In genomic region chr1:54798769-54799641, GRCh38 we compare ENCODE assay signal across 9 cellular contexts. TPM values are rescaled to one million over a fixed set of nuclear protein-coding genes. Genes with fewer than 3 reads are reported as not detected.
DNase-seq lines count a peak whose midpoint lies in the region; ATAC-seq and FAIRE-seq lines count a peak whose summit lies in the region.
"Had no signal": no experiment of that assay in that cellular context is flagged by ENCODE, and none has a peak within 500 bp of the region (broad histone marks: within the 10 kb centered on the region; RNA-seq: fewer than 3 reads in every experiment).

No MANE protein-coding gene starts in this region.

- H3K36me3 Mint-ChIP-seq in stimulated activated memory B cell treated with anti-CD40 and anti-IgM and Interleukin-4, amounts not matched to agents 10 μg/mL and 1 μg/mL and 100 μg/mL, for 72 hours, result peaks cover 10% of the 10 kb centered on the region

- peak; percentile 74 for DNase-seq in activated effector memory CD4-positive, alpha-beta T cell treated with anti-CD3 and anti-CD28 coated beads, Interleukin-2, amount 50 U/mL, for 16 hours
- DNase-seq in activated effector memory CD4-positive, alpha-beta T cell treated with Interleukin-2 at 50 U/mL for 16 hours, result no peak
- DNase-seq in MV-4-11 (lab: John Stamatoyannopoulos, UW), result peak; percentile 31
- no peak for DNase-seq in NCI-H2227 treated with DMSO at 0.1 percent for 48 hours (lab: John Stamatoyannopoulos, UW)
- no peak for DNase-seq in frontal cortex (ENCODE audit: low spot score in 2 of 2)
- no peak for DNase-seq in NCI-H1694 (lab: John Stamatoyannopoulos, UW)

- H3K4me3 Mint-ChIP-seq in stimulated activated memory B cell treated with anti-CD40 and anti-IgM and Interleukin-4, amounts not matched to agents 10 μg/mL and 1 μg/mL and 100 μg/mL, for 72 hours, result peak overlapping the region; percentile 3

- H3K9ac ChIP-seq in duodenal mucosa (ENCODE audit: low read depth in 1 of 2, low read length in 2 of 2), result peak overlapping the region; percentile 59 to 82

- no peaks in the 10 kb centered on the region for H3K9me3 Mint-ChIP-seq in stimulated activated memory B cell treated with anti-CD40 and anti-IgM and Interleukin-4, amounts not matched to agents 10 μg/mL and 1 μg/mL and 100 μg/mL, for 72 hours

- peak overlapping the region; percentile 59 for H3K27ac Mint-ChIP-seq in stimulated activated memory B cell treated with anti-CD40 and anti-IgM and Interleukin-4, amounts not matched to agents 10 μg/mL and 1 μg/mL and 100 μg/mL, for 72 hours

- no peak for ATAC-seq in stimulated activated memory B cell treated with anti-CD40 and anti-IgM and Interleukin-4, amounts not matched to agents 10 μg/mL and 1 μg/mL and 100 μg/mL, for 72 hours

- no peak for FAIRE-seq in frontal cortex (lab: Jason Lieb, UNC)

- H3K36me3 ChIP-seq in duodenal mucosa (ENCODE audit: control insufficient read depth in 1 of 2, insufficient read depth in 2 of 2, low read length in 2 of 2), result peaks cover 0 to 3% of the 10 kb centered on the region in 2 donors

- H3K27ac ChIP-seq in duodenal mucosa (ENCODE audit: low read depth, low read length), result peak overlapping the region; percentile 24

- peaks cover 66 to 74% of the 10 kb centered on the region in 2 donors for H3K4me1 ChIP-seq in duodenal mucosa (ENCODE audit: control insufficient read depth in 1 of 2, insufficient read depth in 2 of 2, low read length in 2 of 2)

- no peaks in the 10 kb centered on the region for H3K9me3 ChIP-seq in duodenal mucosa (ENCODE audit: control insufficient read depth in 1 of 2, low read length in 2 of 2)

- peaks cover 44% of the 10 kb centered on the region for H3K4me1 Mint-ChIP-seq in stimulated activated memory B cell treated with anti-CD40 and anti-IgM and Interleukin-4, amounts not matched to agents 10 μg/mL and 1 μg/mL and 100 μg/mL, for 72 hours

- H3K4me3 ChIP-seq in duodenal mucosa (ENCODE audit: low read depth in 1 of 2, low read length in 2 of 2), result peak overlapping the region; percentile 74 to 85

- no peaks in the 10 kb centered on the region for H3K27me3 ChIP-seq in duodenal mucosa (ENCODE audit: control insufficient read depth in 1 of 2, insufficient read depth in 2 of 2, low read length in 2 of 2)

- no peaks in the 10 kb centered on the region for H3K27me3 Mint-ChIP-seq in stimulated activated memory B cell treated with anti-CD40 and anti-IgM and Interleukin-4, amounts not matched to agents 10 μg/mL and 1 μg/mL and 100 μg/mL, for 72 hours

RNA-seq across cellular contexts. Expression of gene TTC22, which starts 2.1 kb away (rescaled TPM):
- total RNA-seq in frontal cortex, result under 0.01 TPM
- total RNA-seq: lung microvascular endothelial cell had no signal

RNA-seq across cellular contexts. Expression of gene PARS2, which starts 34.7 kb away (rescaled TPM):
- total RNA-seq in frontal cortex, result 3.3 TPM

Comparison
In these comparisons a context has a peak if more than half of its experiments do, and no peak if none do; other contexts are left out.
1. DNase-seq: peak in activated effector memory CD4-positive, alpha-beta T cell treated with anti-CD3 and anti-CD28 coated beads, Interleukin-2, amount 50 U/mL, for 16 hours (single experiment) and MV-4-11 (single experiment); none in activated effector memory CD4-positive, alpha-beta T cell treated with Interleukin-2 at 50 U/mL for 16 hours (single experiment), NCI-H2227 treated with DMSO at 0.1 percent for 48 hours (single experiment), frontal cortex (0 of 2) and NCI-H1694 (single experiment).